In genomic region chr7:73682745-73683055, GRCh38 we compare ENCODE assay signal across 8 cellular contexts. TPM values are rescaled to one million over a fixed set of nuclear protein-coding genes. Genes with fewer than 3 reads are reported as not detected.
DNase-seq lines count a peak whose midpoint lies in the region; ATAC-seq and TF ChIP-seq lines count a peak whose summit lies in the region.

No MANE protein-coding gene starts in this region.

- H3K9me3 ChIP-seq in Caco-2 (no peaks in the 10 kb centered on the region), mammary epithelial cell (replicated peaks; ENCODE audit: insufficient read depth, low read length) (no peaks in the 10 kb centered on the region), mononuclear cell (ENCODE audit: low read depth, low read length) (no peaks in the 10 kb centered on the region)

- 3% methylated on average over 29 of the region's 33 CpGs for WGBS in mammary epithelial cell (ENCODE audit: low coverage, missing lambda C conversion rate)

- peak overlapping the region; percentile 96 for H2AFZ ChIP-seq in mammary epithelial cell (ENCODE audit: low read depth, low read length)

- H3K27ac ChIP-seq in mammary epithelial cell (ENCODE audit: insufficient read depth, low read depth, low read length), result peak overlapping the region; percentile 69

- peak overlapping the region; percentile 93 for H3K4me3 Mint-ChIP-seq in Caco-2 (ENCODE audit: unreplicated experiment)

- in situ Hi-C loops in mammary epithelial cell (cut with MboI; ENCODE audit: low sequenced_read_pairs in 2 of 2), result no loop called here

- peaks cover 48% of the 10 kb centered on the region for H3K36me3 Mint-ChIP-seq in Caco-2 (ENCODE audit: insufficient read depth, unreplicated experiment)

- H3K4me3 ChIP-seq in Caco-2 (ENCODE audit: low read depth, low read length) (peak overlapping the region; percentile 86), mammary epithelial cell (replicated peaks in 1 of 3; ENCODE audit: insufficient read depth in 1 of 3, low read depth in 2 of 3, low read length in 3 of 3) (peak overlapping the region; percentile 79 to 95 (median 94)), mononuclear cell (ENCODE audit: low read length) (peak overlapping the region; percentile 94)

- H3K9me3 Mint-ChIP-seq in Caco-2 (ENCODE audit: unreplicated experiment), result no peaks in the 10 kb centered on the region

- H3K79me2 ChIP-seq in mammary epithelial cell (ENCODE audit: insufficient read depth, low read length), result peaks cover 84% of the 10 kb centered on the region

- H3K36me3 ChIP-seq in Caco-2 (ENCODE audit: control insufficient read depth, insufficient read depth, low read length) (peaks cover 5% of the 10 kb centered on the region; the same call in 1 of the 2 replicates), mammary epithelial cell (ENCODE audit: insufficient read depth, low read length) (peaks cover 4% of the 10 kb centered on the region)

- BruUV-seq in Caco-2 (replicated peaks; lab: Mats Ljungman, UMichigan) (TSS peak; percentile 40), mammary epithelial cell (replicated peaks; lab: Mats Ljungman, UMichigan) (no TSS peak)

- H3K27me3 ChIP-seq in Caco-2 (replicated peaks; ENCODE audit: control insufficient read depth, insufficient read depth, low read length) (no peaks in the 10 kb centered on the region), mammary epithelial cell (ENCODE audit: insufficient read depth, low read length) (no peaks in the 10 kb centered on the region), mononuclear cell (ENCODE audit: insufficient read depth, low read length) (no peaks in the 10 kb centered on the region)

- POLR2A ChIA-PET in Caco-2 (lab: Charles Lee), result no interaction called here

- no peaks in the 10 kb centered on the region for H4K20me1 ChIP-seq in mammary epithelial cell (ENCODE audit: insufficient read depth, low read length)

- H3K4me2 ChIP-seq in mammary epithelial cell (ENCODE audit: insufficient read depth, low read depth, low read length), result peak overlapping the region; percentile 92

- H3K4me1 ChIP-seq in Caco-2, result peaks cover 11% of the 10 kb centered on the region; the same call in 1 of the 2 replicates
- peaks cover 13% of the 10 kb centered on the region for H3K4me1 ChIP-seq in mammary epithelial cell (ENCODE audit: insufficient read depth, low read length)
- H3K4me1 ChIP-seq in mononuclear cell (ENCODE audit: insufficient read depth, low read length), result peaks cover 36% of the 10 kb centered on the region

- intact Hi-C loops in Caco-2 (cut with micrococcal nuclease; ENCODE audit: unreplicated experiment), result loop anchor here (2.0 kb wide), 1 partner anchor 32 kb away; no protein-coding TSS in a partner anchor
- intact Hi-C loops in mammary epithelial cell (cut with micrococcal nuclease), result loop anchor here (1.0 to 5.0 kb wide), 4 partner anchors 34 to 70 kb away; partner anchors contain the start of gene STX1A

- DNase-seq in Caco-2 (no peak), mammary epithelial cell (peak; percentile 8), AG08396 (ENCODE audit: low spot score) (no peak), GF-D8 (lab: John Stamatoyannopoulos, UW) (no peak)
- no peak for DNase-seq in activated CD4-positive, CD25-positive, alpha-beta regulatory T cell (lab: John Stamatoyannopoulos, UW)

- no peaks in the 10 kb centered on the region for H3K27me3 Mint-ChIP-seq in Caco-2 (ENCODE audit: insufficient read depth, unreplicated experiment)

- ATAC-seq in HG03442 (IDR thresholded peaks at IDR 0.05; ENCODE audit: unreplicated experiment) (peak; percentile 15), GM18873 (IDR thresholded peaks at IDR 0.05; ENCODE audit: low FRiP score, unreplicated experiment) (no peak)

- TF ChIP-seq CTCF in Caco-2 (IDR thresholded peaks at IDR 0.05; ENCODE audit: insufficient read depth in 1 of 2, low read depth in 1 of 2, low read length in 1 of 2, severe bottlenecking in 1 of 2, unreplicated experiment in 1 of 2) (no peak), mammary epithelial cell (conservative IDR thresholded peaks at IDR 0.05 in 1 of 2, IDR thresholded peaks at IDR 0.05 in 1 of 2; ENCODE audit: extremely low read depth in 1 of 2, insufficient read depth in 1 of 2, low read depth in 1 of 2, low read length in 2 of 2) (no peak)

- peak overlapping the region; percentile 86 for H3K9ac ChIP-seq in mammary epithelial cell (ENCODE audit: insufficient read depth, low read length)

- dilution Hi-C loops in mammary epithelial cell (cut with HindIII; ENCODE audit: low sequenced_read_pairs), result no loop called here

- CTCF ChIA-PET in Caco-2 (lab: Charles Lee), result no interaction called here
- CTCF ChIA-PET in mammary epithelial cell (lab: Charles Lee; ENCODE audit: low non-redundant PET), result no interaction called here

- peak overlapping the region; percentile 99 for H3K27ac Mint-ChIP-seq in Caco-2 (ENCODE audit: unreplicated experiment)

- peaks cover 7% of the 10 kb centered on the region for H3K4me1 Mint-ChIP-seq in Caco-2 (ENCODE audit: low read depth, unreplicated experiment)

RNA-seq across cellular contexts. Expression of gene DNAJC30, which starts 0.6 kb away (rescaled TPM):
- 15.5 and 15.9 TPM in 2 replicates for total RNA-seq in Caco-2 (2022)
- 10 to 100 TPM in 1 of 2 donors, 1 to 10 TPM in 1; 3.0 to 11.1 TPM for total RNA-seq in mammary epithelial cell
- 5.7 TPM for polyA plus RNA-seq in mammary epithelial cell
- polyA minus RNA-seq in mammary epithelial cell, result 5.7 TPM
- 1.9 TPM for total RNA-seq in mononuclear cell

RNA-seq across cellular contexts. Expression of gene BUD23, which starts 0.7 kb away (rescaled TPM):
- total RNA-seq in Caco-2 (2022) (138 and 144 TPM in 2 replicates), mammary epithelial cell (10 to 100 TPM; 36.0 to 57.6 TPM), mononuclear cell (31.7 TPM)
- 77.9 TPM for polyA plus RNA-seq in mammary epithelial cell
- 102 TPM for polyA minus RNA-seq in mammary epithelial cell

RNA-seq across cellular contexts. Expression of gene VPS37D, which starts 15.1 kb away (rescaled TPM):
- total RNA-seq in Caco-2 (2022), result 1.9 and 2.7 TPM in 2 replicates
- total RNA-seq in mammary epithelial cell, result 1 to 10 TPM; 1.1 to 3.7 TPM
- polyA plus RNA-seq in mammary epithelial cell, result 0.61 TPM
- not detected for polyA minus RNA-seq in mammary epithelial cell
- 0.63 TPM for total RNA-seq in mononuclear cell

RNA-seq across cellular contexts. Expression of gene STX1A, which starts 36.8 kb away (rescaled TPM):
- 26.4 and 28.6 TPM in 2 replicates for total RNA-seq in Caco-2 (2022)
- 10 to 100 TPM in 1 of 2 donors, 1 to 10 TPM in 1; 6.8 to 39.7 TPM for total RNA-seq in mammary epithelial cell
- polyA plus RNA-seq in mammary epithelial cell, result 30.5 TPM
- 30.8 TPM for polyA minus RNA-seq in mammary epithelial cell
- total RNA-seq in mononuclear cell, result 18.6 TPM

RNA-seq across cellular contexts. Expression of gene ABHD11, which starts 55.9 kb away (rescaled TPM):
- total RNA-seq in Caco-2 (2022) (38.9 and 47.2 TPM in 2 replicates), mammary epithelial cell (10 to 100 TPM in 1 of 2 donors, 1 to 10 TPM in 1; 6.7 to 23.6 TPM), mononuclear cell (5.6 TPM)
- polyA plus RNA-seq in mammary epithelial cell, result 30.4 TPM
- polyA minus RNA-seq in mammary epithelial cell, result 18.2 TPM
